Comparison of ENCODE assay signal across 1 cellular context in the genomic region with DNA sequence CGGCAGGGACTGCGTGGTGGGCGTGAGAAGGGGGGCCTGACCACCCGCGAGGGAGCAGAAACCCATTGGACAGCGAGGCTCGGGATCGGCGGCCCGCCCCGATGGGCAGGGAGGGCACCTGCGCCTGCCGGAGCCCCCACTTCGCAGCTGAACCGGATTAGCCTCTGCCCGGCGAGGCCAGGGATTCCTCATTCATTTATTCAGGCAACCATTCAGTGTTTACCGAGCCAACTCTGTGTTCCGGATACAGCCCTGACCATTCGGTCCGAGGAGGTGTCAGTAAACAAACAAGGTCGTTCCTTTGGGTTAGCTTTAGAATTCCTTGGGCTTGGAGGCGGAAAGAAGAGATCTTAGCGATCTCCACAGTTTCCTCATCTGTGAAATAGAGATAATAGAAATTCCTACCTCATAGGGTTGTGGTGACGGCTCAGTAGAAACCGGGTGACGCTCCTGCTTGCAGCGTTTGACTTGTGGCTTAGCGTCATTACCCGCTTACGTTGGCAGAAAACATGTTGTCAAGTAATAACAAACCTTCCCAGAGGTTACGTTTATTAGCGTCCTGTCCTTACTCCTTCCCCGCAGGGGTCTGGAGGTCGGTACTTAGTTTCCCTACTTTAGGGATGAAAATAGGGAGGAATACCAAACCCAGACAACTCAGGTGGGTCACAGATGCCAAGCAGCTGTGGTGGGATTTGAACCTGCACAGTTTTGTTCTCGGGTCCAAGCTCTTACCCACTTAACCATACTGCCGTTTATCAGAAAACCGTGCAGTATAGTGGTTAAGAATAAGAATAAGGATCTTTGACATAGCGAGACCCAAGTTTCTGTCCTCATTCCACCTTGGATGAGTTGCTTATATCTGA.
TF ChIP-seq lines count a peak whose summit lies in the region.

No MANE protein-coding gene starts in this region.

TF ChIP-seq in GM12878, 131 proteins besides CTCF, POLR2A, EP300 and RAD21 (continued from another document):
- TF ChIP-seq, protein P1, sequence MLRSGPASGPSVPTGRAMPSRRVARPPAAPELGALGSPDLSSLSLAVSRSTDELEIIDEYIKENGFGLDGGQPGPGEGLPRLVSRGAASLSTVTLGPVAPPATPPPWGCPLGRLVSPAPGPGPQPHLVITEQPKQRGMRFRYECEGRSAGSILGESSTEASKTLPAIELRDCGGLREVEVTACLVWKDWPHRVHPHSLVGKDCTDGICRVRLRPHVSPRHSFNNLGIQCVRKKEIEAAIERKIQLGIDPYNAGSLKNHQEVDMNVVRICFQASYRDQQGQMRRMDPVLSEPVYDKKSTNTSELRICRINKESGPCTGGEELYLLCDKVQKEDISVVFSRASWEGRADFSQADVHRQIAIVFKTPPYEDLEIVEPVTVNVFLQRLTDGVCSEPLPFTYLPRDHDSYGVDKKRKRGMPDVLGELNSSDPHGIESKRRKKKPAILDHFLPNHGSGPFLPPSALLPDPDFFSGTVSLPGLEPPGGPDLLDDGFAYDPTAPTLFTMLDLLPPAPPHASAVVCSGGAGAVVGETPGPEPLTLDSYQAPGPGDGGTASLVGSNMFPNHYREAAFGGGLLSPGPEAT (IDR thresholded peaks at IDR 0.05; ENCODE audit: low read depth): peak; percentile 66
- peak; percentile 81; the same call in 1 of the 2 replicates for TF ChIP-seq SMAD5 (IDR thresholded peaks at IDR 0.05; ENCODE audit: low read depth)
- no peak; the same call in 1 of the 2 replicates for TF ChIP-seq JUNB (IDR thresholded peaks at IDR 0.05)
- TF ChIP-seq KLF5 (IDR thresholded peaks at IDR 0.05; ENCODE audit: partially characterized antibody): peak; percentile 87
- no peak; the same call in 1 of the 2 replicates for TF ChIP-seq BRCA1 (IDR thresholded peaks at IDR 0.05; ENCODE audit: low read depth, low read length)
- TF ChIP-seq, protein P2, sequence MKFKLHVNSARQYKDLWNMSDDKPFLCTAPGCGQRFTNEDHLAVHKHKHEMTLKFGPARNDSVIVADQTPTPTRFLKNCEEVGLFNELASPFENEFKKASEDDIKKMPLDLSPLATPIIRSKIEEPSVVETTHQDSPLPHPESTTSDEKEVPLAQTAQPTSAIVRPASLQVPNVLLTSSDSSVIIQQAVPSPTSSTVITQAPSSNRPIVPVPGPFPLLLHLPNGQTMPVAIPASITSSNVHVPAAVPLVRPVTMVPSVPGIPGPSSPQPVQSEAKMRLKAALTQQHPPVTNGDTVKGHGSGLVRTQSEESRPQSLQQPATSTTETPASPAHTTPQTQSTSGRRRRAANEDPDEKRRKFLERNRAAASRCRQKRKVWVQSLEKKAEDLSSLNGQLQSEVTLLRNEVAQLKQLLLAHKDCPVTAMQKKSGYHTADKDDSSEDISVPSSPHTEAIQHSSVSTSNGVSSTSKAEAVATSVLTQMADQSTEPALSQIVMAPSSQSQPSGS (IDR thresholded peaks at IDR 0.05; ENCODE audit: low read length): peak; percentile 89
- TF ChIP-seq RAD51 (IDR thresholded peaks at IDR 0.05): peak; percentile 48; the same call in 1 of the 2 replicates
- no peak for TF ChIP-seq FOS (IDR thresholded peaks at IDR 0.05; ENCODE audit: borderline replicate concordance, extremely low read depth, insufficient read length)
- peak; percentile 56; the same call in 1 of the 2 replicates for TF ChIP-seq MXI1 (IDR thresholded peaks at IDR 0.05; ENCODE audit: low read depth, low read length)
- TF ChIP-seq CBX3 (IDR thresholded peaks at IDR 0.05; ENCODE audit: borderline replicate concordance, low read depth): no peak
- TF ChIP-seq BHLHE40 (IDR thresholded peaks at IDR 0.05; ENCODE audit: borderline replicate concordance in 1 of 2, low read depth in 2 of 2, low read length in 1 of 2): peak; percentile 25 to 38; a peak in 2 of 4 replicates
- TF ChIP-seq, protein P3, sequence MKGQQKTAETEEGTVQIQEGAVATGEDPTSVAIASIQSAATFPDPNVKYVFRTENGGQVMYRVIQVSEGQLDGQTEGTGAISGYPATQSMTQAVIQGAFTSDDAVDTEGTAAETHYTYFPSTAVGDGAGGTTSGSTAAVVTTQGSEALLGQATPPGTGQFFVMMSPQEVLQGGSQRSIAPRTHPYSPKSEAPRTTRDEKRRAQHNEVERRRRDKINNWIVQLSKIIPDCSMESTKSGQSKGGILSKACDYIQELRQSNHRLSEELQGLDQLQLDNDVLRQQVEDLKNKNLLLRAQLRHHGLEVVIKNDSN (IDR thresholded peaks at IDR 0.05; ENCODE audit: borderline replicate concordance, extremely low read length, insufficient read depth, low read depth, low read length): no peak
- TF ChIP-seq, protein P4, sequence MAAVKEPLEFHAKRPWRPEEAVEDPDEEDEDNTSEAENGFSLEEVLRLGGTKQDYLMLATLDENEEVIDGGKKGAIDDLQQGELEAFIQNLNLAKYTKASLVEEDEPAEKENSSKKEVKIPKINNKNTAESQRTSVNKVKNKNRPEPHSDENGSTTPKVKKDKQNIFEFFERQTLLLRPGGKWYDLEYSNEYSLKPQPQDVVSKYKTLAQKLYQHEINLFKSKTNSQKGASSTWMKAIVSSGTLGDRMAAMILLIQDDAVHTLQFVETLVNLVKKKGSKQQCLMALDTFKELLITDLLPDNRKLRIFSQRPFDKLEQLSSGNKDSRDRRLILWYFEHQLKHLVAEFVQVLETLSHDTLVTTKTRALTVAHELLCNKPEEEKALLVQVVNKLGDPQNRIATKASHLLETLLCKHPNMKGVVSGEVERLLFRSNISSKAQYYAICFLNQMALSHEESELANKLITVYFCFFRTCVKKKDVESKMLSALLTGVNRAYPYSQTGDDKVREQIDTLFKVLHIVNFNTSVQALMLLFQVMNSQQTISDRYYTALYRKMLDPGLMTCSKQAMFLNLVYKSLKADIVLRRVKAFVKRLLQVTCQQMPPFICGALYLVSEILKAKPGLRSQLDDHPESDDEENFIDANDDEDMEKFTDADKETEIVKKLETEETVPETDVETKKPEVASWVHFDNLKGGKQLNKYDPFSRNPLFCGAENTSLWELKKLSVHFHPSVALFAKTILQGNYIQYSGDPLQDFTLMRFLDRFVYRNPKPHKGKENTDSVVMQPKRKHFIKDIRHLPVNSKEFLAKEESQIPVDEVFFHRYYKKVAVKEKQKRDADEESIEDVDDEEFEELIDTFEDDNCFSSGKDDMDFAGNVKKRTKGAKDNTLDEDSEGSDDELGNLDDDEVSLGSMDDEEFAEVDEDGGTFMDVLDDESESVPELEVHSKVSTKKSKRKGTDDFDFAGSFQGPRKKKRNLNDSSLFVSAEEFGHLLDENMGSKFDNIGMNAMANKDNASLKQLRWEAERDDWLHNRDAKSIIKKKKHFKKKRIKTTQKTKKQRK (IDR thresholded peaks at IDR 0.05; ENCODE audit: low read depth, low read length): no peak; the same call in 1 of the 2 replicates
- 0 out of 2 replicates have a peak, but pooled peaks have one; percentile 24 for TF ChIP-seq NR2C1 (IDR thresholded peaks at IDR 0.05)
- TF ChIP-seq CBFB (IDR thresholded peaks at IDR 0.05; ENCODE audit: low read depth): peak; percentile 80; the same call in 1 of the 2 replicates
- TF ChIP-seq YBX1 (IDR thresholded peaks at IDR 0.05): no peak
- TF ChIP-seq STAT3 (IDR thresholded peaks at IDR 0.05; ENCODE audit: low read depth, low read length): peak; percentile 86; the same call in 1 of the 2 replicates
- TF ChIP-seq NR2C2 (IDR thresholded peaks at IDR 0.05; ENCODE audit: borderline replicate concordance, control insufficient read depth, insufficient read length, low read depth): no peak
- no peak; the same call in 1 of the 2 replicates for TF ChIP-seq SREBF1 (IDR thresholded peaks at IDR 0.05; ENCODE audit: low read length)
- no peak for TF ChIP-seq MYC (IDR thresholded peaks at IDR 0.05; ENCODE audit: insufficient read depth, insufficient read length, insufficient replicate concordance, low read length, severe bottlenecking)
- TF ChIP-seq, protein P5, sequence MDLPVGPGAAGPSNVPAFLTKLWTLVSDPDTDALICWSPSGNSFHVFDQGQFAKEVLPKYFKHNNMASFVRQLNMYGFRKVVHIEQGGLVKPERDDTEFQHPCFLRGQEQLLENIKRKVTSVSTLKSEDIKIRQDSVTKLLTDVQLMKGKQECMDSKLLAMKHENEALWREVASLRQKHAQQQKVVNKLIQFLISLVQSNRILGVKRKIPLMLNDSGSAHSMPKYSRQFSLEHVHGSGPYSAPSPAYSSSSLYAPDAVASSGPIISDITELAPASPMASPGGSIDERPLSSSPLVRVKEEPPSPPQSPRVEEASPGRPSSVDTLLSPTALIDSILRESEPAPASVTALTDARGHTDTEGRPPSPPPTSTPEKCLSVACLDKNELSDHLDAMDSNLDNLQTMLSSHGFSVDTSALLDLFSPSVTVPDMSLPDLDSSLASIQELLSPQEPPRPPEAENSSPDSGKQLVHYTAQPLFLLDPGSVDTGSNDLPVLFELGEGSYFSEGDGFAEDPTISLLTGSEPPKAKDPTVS (IDR thresholded peaks at IDR 0.05; ENCODE audit: low read depth, low read length): peak; percentile 68; the same call in 1 of the 2 replicates
- no peak; the same call in 1 of the 2 replicates for TF ChIP-seq CHD1 (IDR thresholded peaks at IDR 0.05; ENCODE audit: low read depth, low read length)
TF ChIP-seq in GM12878: peak in this region for 65.
